In the genomic region with DNA sequence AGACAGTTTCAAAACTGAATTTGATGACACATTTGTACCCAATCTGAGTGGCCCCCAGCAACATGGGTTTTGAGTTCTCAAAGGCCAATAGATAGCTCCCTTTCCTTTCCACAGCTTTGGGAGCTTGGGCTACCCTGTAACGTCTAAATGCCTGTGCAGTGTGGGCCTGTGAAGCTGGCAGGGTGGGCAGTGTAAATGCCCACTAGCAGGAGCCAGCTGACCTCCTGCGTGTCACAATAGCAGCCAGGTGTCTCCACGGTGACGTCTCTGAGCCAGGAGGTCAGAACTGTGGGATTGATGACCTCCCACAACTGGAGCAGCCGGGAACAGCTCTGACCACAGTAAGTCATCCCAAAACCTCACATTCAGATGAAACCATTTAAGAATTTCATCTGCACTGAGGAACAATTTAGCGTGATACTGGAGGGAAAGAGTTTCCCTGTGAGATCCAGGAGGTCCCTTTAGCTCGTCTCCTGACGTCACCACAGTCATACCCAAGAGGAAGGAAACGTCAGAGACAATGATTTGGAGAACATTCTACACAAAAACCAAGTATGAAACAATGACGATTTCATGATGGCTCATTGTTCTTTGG, we compare ENCODE assay signal across 1 cellular context.
TF ChIP-seq lines count a peak whose summit lies in the region.

A gene (plus strand): TSS at position 300 of the 595 bp plus-strand sequence. CDS start 23,022 bp downstream, outside the sequence.

TF ChIP-seq in GM23338, 12 proteins besides CTCF, POLR2A, EP300 and RAD21 (continued from another document):
- TF ChIP-seq, protein P1, sequence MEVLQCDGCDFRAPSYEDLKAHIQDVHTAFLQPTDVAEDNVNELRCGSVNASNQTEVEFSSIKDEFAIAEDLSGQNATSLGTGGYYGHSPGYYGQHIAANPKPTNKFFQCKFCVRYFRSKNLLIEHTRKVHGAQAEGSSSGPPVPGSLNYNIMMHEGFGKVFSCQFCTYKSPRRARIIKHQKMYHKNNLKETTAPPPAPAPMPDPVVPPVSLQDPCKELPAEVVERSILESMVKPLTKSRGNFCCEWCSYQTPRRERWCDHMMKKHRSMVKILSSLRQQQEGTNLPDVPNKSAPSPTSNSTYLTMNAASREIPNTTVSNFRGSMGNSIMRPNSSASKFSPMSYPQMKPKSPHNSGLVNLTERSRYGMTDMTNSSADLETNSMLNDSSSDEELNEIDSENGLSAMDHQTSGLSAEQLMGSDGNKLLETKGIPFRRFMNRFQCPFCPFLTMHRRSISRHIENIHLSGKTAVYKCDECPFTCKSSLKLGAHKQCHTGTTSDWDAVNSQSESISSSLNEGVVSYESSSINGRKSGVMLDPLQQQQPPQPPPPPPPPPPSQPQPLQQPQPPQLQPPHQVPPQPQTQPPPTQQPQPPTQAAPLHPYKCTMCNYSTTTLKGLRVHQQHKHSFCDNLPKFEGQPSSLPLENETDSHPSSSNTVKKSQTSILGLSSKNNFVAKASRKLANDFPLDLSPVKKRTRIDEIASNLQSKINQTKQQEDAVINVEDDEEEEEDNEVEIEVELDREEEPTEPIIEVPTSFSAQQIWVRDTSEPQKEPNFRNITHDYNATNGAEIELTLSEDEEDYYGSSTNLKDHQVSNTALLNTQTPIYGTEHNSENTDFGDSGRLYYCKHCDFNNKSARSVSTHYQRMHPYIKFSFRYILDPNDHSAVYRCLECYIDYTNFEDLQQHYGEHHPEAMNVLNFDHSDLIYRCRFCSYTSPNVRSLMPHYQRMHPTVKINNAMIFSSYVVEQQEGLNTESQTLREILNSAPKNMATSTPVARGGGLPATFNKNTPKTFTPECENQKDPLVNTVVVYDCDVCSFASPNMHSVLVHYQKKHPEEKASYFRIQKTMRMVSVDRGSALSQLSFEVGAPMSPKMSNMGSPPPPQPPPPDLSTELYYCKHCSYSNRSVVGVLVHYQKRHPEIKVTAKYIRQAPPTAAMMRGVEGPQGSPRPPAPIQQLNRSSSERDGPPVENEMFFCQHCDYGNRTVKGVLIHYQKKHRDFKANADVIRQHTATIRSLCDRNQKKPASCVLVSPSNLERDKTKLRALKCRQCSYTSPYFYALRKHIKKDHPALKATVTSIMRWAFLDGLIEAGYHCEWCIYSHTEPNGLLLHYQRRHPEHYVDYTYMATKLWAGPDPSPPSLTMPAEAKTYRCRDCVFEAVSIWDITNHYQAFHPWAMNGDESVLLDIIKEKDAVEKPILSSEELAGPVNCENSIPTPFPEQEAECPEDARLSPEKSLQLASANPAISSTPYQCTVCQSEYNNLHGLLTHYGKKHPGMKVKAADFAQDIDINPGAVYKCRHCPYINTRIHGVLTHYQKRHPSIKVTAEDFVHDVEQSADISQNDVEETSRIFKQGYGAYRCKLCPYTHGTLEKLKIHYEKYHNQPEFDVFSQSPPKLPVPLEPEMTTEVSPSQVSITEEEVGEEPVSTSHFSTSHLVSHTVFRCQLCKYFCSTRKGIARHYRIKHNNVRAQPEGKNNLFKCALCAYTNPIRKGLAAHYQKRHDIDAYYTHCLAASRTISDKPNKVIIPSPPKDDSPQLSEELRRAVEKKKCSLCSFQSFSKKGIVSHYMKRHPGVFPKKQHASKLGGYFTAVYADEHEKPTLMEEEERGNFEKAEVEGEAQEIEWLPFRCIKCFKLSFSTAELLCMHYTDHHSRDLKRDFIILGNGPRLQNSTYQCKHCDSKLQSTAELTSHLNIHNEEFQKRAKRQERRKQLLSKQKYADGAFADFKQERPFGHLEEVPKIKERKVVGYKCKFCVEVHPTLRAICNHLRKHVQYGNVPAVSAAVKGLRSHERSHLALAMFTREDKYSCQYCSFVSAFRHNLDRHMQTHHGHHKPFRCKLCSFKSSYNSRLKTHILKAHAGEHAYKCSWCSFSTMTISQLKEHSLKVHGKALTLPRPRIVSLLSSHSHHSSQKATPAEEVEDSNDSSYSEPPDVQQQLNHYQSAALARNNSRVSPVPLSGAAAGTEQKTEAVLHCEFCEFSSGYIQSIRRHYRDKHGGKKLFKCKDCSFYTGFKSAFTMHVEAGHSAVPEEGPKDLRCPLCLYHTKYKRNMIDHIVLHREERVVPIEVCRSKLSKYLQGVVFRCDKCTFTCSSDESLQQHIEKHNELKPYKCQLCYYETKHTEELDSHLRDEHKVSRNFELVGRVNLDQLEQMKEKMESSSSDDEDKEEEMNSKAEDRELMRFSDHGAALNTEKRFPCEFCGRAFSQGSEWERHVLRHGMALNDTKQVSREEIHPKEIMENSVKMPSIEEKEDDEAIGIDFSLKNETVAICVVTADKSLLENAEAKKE (CRISPR knock-in tag; IDR thresholded peaks at IDR 0.05), result no peak
- no peak for TF ChIP-seq EZH2 (IDR thresholded peaks at IDR 0.05; ENCODE audit: low read depth, unreplicated experiment)
- no peak for TF ChIP-seq CREB1 (CRISPR knock-in tag; IDR thresholded peaks at IDR 0.05; ENCODE audit: low read depth)
